In the genomic region with DNA sequence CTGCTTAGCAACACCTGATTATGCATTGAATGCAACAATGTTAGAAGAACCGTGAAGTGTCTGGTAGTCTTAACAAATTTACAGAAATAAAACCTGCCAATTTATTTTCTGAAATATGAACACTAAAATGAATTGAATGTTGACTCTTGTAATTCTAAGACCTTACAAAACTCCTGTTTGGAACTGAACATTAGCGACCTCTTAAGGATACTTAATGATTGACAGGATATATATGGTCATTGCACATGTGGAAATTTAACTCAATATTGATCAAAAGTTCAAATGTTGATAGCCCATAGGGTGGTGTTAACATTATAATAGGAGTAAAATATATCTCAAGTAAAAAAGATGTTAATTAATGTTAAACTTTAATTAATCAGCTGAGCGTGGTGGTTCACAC, we compare ENCODE assay signal across 25 cellular contexts.
"Had no signal": no experiment of that assay in that cellular context is flagged by ENCODE, and none has a peak within 500 bp of the region (broad histone marks: within the 10 kb centered on the region; RNA-seq: fewer than 3 reads in every experiment).

No MANE protein-coding gene starts in this region.

- H3K27ac Mint-ChIP-seq: activated CD4-positive, alpha-beta memory T cell treated with anti-CD3 and anti-CD28 coated beads, Interleukin-2, amount 10 ng/mL, durations not matched to agents 7 days and 5 days; activated CD4-positive, alpha-beta T cell treated with anti-CD3 and anti-CD28 coated beads, Interleukin-2, amount 10 ng/mL, durations not matched to agents 24 days and 14 days; activated naive CD4-positive, alpha-beta T cell treated with anti-CD3 and anti-CD28 coated beads for 36 hours; activated naive CD8-positive, alpha-beta T cell treated with anti-CD3 and anti-CD28 coated beads, Interleukin-2, amount 10 ng/mL, durations not matched to agents 7 days and 5 days; activated T-cell treated with anti-CD3 and anti-CD28 coated beads, Interleukin-2, amount 50 U/mL, for 72 hours; immature natural killer cell; naive B cell; progenitor cell of endocrine pancreas; stimulated activated memory B cell treated with anti-CD40 and anti-IgM and Interleukin-4, amounts not matched to agents 10 μg/mL and 1 μg/mL and 100 μg/mL, for 72 hours had no signal

- H3K4me2 ChIP-seq: hepatocyte, smooth muscle cell had no signal

- H3K27ac ChIP-seq: coronary artery, hepatocyte, lower lobe of right lung, sigmoid colon, stomach, suprapubic skin, tibial nerve had no signal

- H3K4me1 Mint-ChIP-seq: activated CD4-positive, alpha-beta memory T cell treated with anti-CD3 and anti-CD28 coated beads, Interleukin-2, amount 10 ng/mL, durations not matched to agents 7 days and 5 days; activated CD4-positive, alpha-beta T cell treated with anti-CD3 and anti-CD28 coated beads, Interleukin-2, amount 10 ng/mL, durations not matched to agents 24 days and 14 days; activated naive CD8-positive, alpha-beta T cell treated with anti-CD3 and anti-CD28 coated beads, Interleukin-2, amount 10 ng/mL, durations not matched to agents 7 days and 5 days; immature natural killer cell; naive B cell; neural crest cell; stimulated activated memory B cell treated with anti-CD40 and anti-IgM and Interleukin-4, amounts not matched to agents 10 μg/mL and 1 μg/mL and 100 μg/mL, for 72 hours had no signal

- H3K4me3 Mint-ChIP-seq: activated CD4-positive, alpha-beta memory T cell treated with anti-CD3 and anti-CD28 coated beads, Interleukin-2, amount 10 ng/mL, durations not matched to agents 7 days and 5 days; activated CD4-positive, alpha-beta T cell treated with anti-CD3 and anti-CD28 coated beads, Interleukin-2, amount 10 ng/mL, durations not matched to agents 24 days and 14 days; activated naive CD4-positive, alpha-beta T cell treated with anti-CD3 and anti-CD28 coated beads for 36 hours; activated naive CD8-positive, alpha-beta T cell treated with anti-CD3 and anti-CD28 coated beads, Interleukin-2, amount 10 ng/mL, durations not matched to agents 7 days and 5 days; activated T-cell treated with anti-CD3 and anti-CD28 coated beads, Interleukin-2, amount 50 U/mL, for 72 hours; immature natural killer cell; naive B cell; neural crest cell; stimulated activated memory B cell treated with anti-CD40 and anti-IgM and Interleukin-4, amounts not matched to agents 10 μg/mL and 1 μg/mL and 100 μg/mL, for 72 hours had no signal

- H2AFZ ChIP-seq: hepatocyte had no signal

- H3K27me3 ChIP-seq: hepatocyte, sigmoid colon, stomach, suprapubic skin, tibial nerve had no signal

- H3K27me3 Mint-ChIP-seq: activated CD4-positive, alpha-beta memory T cell treated with anti-CD3 and anti-CD28 coated beads, Interleukin-2, amount 10 ng/mL, durations not matched to agents 7 days and 5 days; activated CD4-positive, alpha-beta T cell treated with anti-CD3 and anti-CD28 coated beads, Interleukin-2, amount 10 ng/mL, durations not matched to agents 24 days and 14 days; activated naive CD8-positive, alpha-beta T cell treated with anti-CD3 and anti-CD28 coated beads, Interleukin-2, amount 10 ng/mL, durations not matched to agents 7 days and 5 days; naive B cell; progenitor cell of endocrine pancreas; stimulated activated memory B cell treated with anti-CD40 and anti-IgM and Interleukin-4, amounts not matched to agents 10 μg/mL and 1 μg/mL and 100 μg/mL, for 72 hours had no signal

- DNase-seq: activated CD4-positive, alpha-beta memory T cell treated with anti-CD3 and anti-CD28 coated beads, Interleukin-2, amount 10 ng/mL, durations not matched to agents 7 days and 5 days; activated CD4-positive, alpha-beta T cell treated with anti-CD3 and anti-CD28 coated beads, Interleukin-2, amount 10 ng/mL, durations not matched to agents 24 days and 14 days; activated effector memory CD4-positive, alpha-beta T cell treated with Interleukin-2 at 50 U/mL for 16 hours; activated naive CD4-positive, alpha-beta T cell treated with anti-CD3 and anti-CD28 coated beads for 36 hours; activated naive CD8-positive, alpha-beta T cell treated with anti-CD3 and anti-CD28 coated beads, Interleukin-2, amount 10 ng/mL, durations not matched to agents 7 days and 5 days; activated T-cell treated with anti-CD3 and anti-CD28 coated beads, Interleukin-2, amount 50 U/mL, for 72 hours; amniotic stem cell; cerebellar nuclear complex; immature natural killer cell; lower lobe of right lung; naive B cell; retina; sigmoid colon; stimulated activated CD4-positive, alpha-beta T cell treated with anti-CD3 and anti-CD28 coated beads, Interleukin-15, amount 100 ng/mL, for 24 hours; stomach had no signal

- H3K36me3 ChIP-seq: lower lobe of right lung, sigmoid colon, stomach, suprapubic skin, tibial nerve had no signal

- H3K9me3 ChIP-seq: lower lobe of right lung, suprapubic skin had no signal

- H3K4me1 ChIP-seq: lower lobe of right lung, sigmoid colon, stomach, suprapubic skin, tibial nerve had no signal

- ATAC-seq: activated CD4-positive, CD25-positive, alpha-beta regulatory T cell treated with anti-CD3 and anti-CD28 coated beads, Interleukin-2, amount 50 U/mL, for 24 hours; activated T-cell treated with anti-CD3 and anti-CD28 coated beads, Interleukin-2, amount 50 U/mL, for 72 hours; left lobe of liver; lower lobe of right lung; stimulated activated memory B cell treated with anti-CD40 and anti-IgM and Interleukin-4, amounts not matched to agents 10 μg/mL and 1 μg/mL and 100 μg/mL, for 72 hours had no signal

- H3K4me3 ChIP-seq: coronary artery, hepatocyte, lower lobe of right lung, sigmoid colon, smooth muscle cell, stomach, suprapubic skin, tibial nerve had no signal

- H3K9me3 Mint-ChIP-seq: stimulated activated memory B cell treated with anti-CD40 and anti-IgM and Interleukin-4, amounts not matched to agents 10 μg/mL and 1 μg/mL and 100 μg/mL, for 72 hours had no signal

- H3K36me3 Mint-ChIP-seq: activated naive CD8-positive, alpha-beta T cell treated with anti-CD3 and anti-CD28 coated beads, Interleukin-2, amount 10 ng/mL, durations not matched to agents 7 days and 5 days; immature natural killer cell; naive B cell; stimulated activated memory B cell treated with anti-CD40 and anti-IgM and Interleukin-4, amounts not matched to agents 10 μg/mL and 1 μg/mL and 100 μg/mL, for 72 hours had no signal

- H3K79me2 ChIP-seq: hepatocyte had no signal
